Comparison of ENCODE assay signal across 8 cellular contexts in the genomic region with DNA sequence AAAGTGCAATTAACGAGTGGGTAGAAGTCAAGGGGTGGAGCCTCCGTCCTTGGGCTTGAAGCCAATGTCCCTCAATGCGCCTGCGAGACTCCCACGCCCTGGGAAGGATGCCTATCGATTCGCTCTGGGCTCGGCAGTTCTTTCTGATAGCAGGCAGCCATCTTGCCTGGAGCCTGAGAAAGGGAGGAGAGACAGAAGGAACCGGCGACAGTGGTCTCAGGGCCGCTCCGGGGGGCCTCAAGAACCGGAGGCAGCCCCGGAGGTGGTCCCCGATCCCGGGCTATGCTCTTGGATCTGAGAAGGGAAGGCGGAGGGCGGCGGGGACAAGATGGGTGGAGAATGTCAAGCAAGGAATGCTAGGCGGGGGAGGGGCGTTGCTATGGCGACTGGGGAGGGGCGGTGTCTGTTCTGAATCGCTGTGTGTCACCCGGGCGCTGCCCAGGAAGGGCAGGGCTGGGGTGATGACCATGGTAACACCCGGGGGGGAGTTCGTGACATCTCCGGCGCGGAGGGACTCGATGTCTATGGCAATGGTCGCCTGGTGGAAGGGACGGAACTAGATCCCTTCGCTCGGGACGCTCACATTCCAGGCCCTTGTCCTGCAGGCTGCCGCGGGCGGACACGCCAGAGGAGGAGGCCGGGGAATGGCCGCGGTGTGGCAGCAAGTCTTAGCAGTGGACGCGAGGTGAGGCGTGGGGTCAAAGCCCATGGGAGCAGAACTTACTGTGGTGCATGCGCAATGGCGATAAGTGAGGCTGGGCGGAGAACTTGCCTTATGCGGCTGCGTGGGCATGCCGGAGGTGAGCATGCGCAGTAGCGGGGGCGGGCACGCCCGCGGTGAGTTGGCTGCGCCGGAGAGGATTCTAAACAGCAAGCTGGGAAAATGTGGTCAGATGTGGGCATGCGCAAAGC. TPM values are rescaled to one million over a fixed set of nuclear protein-coding genes. Genes with fewer than 3 reads are reported as not detected.
A peak's percentile ranks its signal among the peaks of the same experiment; 100 is the strongest.
DNase-seq lines count a peak whose midpoint lies in the region; ATAC-seq and TF ChIP-seq lines count a peak whose summit lies in the region.

WDR13 (plus strand) TSS at position 140 of the 912 bp plus-strand sequence; CDS start at position 645, 505 bp downstream.

- POLR2A ChIA-PET in PC-9 (lab: Charles Lee; ENCODE audit: unreplicated experiment), result interaction anchor here (0.6 kb wide), 1 partner anchor 90 kb away, joined by 6 read pairs; no protein-coding TSS in a partner anchor

- in situ Hi-C loops in KBM-7 (cut with MboI; ENCODE audit: low pct_unique_long_range_greater_than_20kb, low sequenced_read_pairs), result no loop called here

- intact Hi-C loops in PC-9 (cut with micrococcal nuclease; ENCODE audit: unreplicated experiment), result no loop called here
- intact Hi-C loops in mucosa of descending colon (cut with DNase I, micrococcal nuclease), result no loop called here

- no peaks in the 10 kb centered on the region for H4K20me1 ChIP-seq in PC-9 (ENCODE audit: insufficient read depth)

- H3K4me3 ChIP-seq in PC-9, result peak within 1 kb of the TSS; percentile 64; the same call in 1 of the 2 replicates
- H3K4me3 ChIP-seq in mucosa of descending colon, result peak within 1 kb of the TSS; percentile 30

- no peak within 1 kb of the TSS for H2AFZ ChIP-seq in PC-9

- TF ChIP-seq CTCF in PC-9 (conservative IDR thresholded peaks at IDR 0.05), result no peak
- no peak for TF ChIP-seq CTCF in mucosa of descending colon (IDR thresholded peaks at IDR 0.05)

- TSS peak; percentile 72 for BruUV-seq in PC-9 (replicated peaks; lab: Mats Ljungman, UMichigan)

- DNase-seq in D341Med (ENCODE audit: low spot score) (peak; percentile 91), KBM-7 (peak; percentile 95), PC-9 (peak; percentile 70 to 86), epithelial cell of prostate (ENCODE audit: low read depth, low spot score) (peak; percentile 68), mucosa of descending colon (peak; percentile 93 to 96 (median 95))
- peak; percentile 89 for DNase-seq in activated T-cell treated with anti-CD3 and anti-CD28 coated beads, Interleukin-2, amount 50 U/mL, for 1 hour
- peak; percentile 64 to 85 for DNase-seq in stimulated activated CD8-positive, alpha-beta memory T cell treated with anti-CD3 and anti-CD28 coated beads, Interleukin-4, amount 100 ng/mL, for 1 hour (ENCODE audit: low read depth in 2 of 2, low spot score in 1 of 2)

- H3K4me2 ChIP-seq in PC-9, result peak within 1 kb of the TSS; percentile 65

- H3K9me2 ChIP-seq in PC-9 (ENCODE audit: insufficient read depth), result no peaks in the 10 kb centered on the region

- H3F3A ChIP-seq in PC-9 (ENCODE audit: insufficient read depth, low read depth), result no peaks in the 10 kb centered on the region

- peak; percentile 54 for ATAC-seq in GM21526 (IDR thresholded peaks at IDR 0.05; ENCODE audit: low FRiP score, unreplicated experiment)
- peak; percentile 92 for ATAC-seq in mucosa of descending colon

- H3K36me3 ChIP-seq in PC-9 (ENCODE audit: low read depth) (no peaks in the 10 kb centered on the region), mucosa of descending colon (ENCODE audit: low read depth) (no peaks in the 10 kb centered on the region)

- no peaks in the 10 kb centered on the region for H3K79me2 ChIP-seq in PC-9 (ENCODE audit: low read depth)

- no peaks in the 10 kb centered on the region for H3K27me3 ChIP-seq in PC-9 (ENCODE audit: insufficient read depth, low read depth)

- H3K9me3 ChIP-seq in PC-9 (ENCODE audit: insufficient read depth, low read depth), result no peaks in the 10 kb centered on the region
- no peaks in the 10 kb centered on the region for H3K9me3 ChIP-seq in mucosa of descending colon

- no peaks in the 10 kb centered on the region for H3K4me1 ChIP-seq in PC-9 (replicated peaks; ENCODE audit: insufficient read depth)
- H3K4me1 ChIP-seq in mucosa of descending colon (ENCODE audit: low read depth), result no peaks in the 10 kb centered on the region

- CTCF ChIA-PET in PC-9 (lab: Charles Lee), result no interaction called here

- H3K27ac ChIP-seq in PC-9 (peak within 1 kb of the TSS; percentile 89), epithelial cell of prostate (peak within 1 kb of the TSS; percentile 90)

RNA-seq across cellular contexts. Expression of gene WDR13, which starts in this region (rescaled TPM):
- total RNA-seq in PC-9 (2021) (28.6 and 43.9 TPM in 2 replicates), mucosa of descending colon (100 to 1,000 TPM; 124 to 139 (median 128) TPM)

Comparison
In these comparisons a context has a peak if more than half of its experiments do, and no peak if none do; other contexts are left out.
1. Peak in every context shown above with its lines: DNase-seq, ATAC-seq, H3K4me3 ChIP-seq and H3K27ac ChIP-seq.